Comparison of ENCODE assay signal across 21 cellular contexts in genomic region chr10:70829543-70829942, GRCh38. TPM values are rescaled to one million over a fixed set of nuclear protein-coding genes. Genes with fewer than 3 reads are reported as not detected.
A peak's percentile ranks its signal among the peaks of the same experiment; 100 is the strongest.
DNase-seq lines count a peak whose midpoint lies in the region; ATAC-seq, FAIRE-seq and TF ChIP-seq lines count a peak whose summit lies in the region.
"Had no signal": no experiment of that assay in that cellular context is flagged by ENCODE, and none has a peak within 500 bp of the region (broad histone marks: within the 10 kb centered on the region; RNA-seq: fewer than 3 reads in every experiment).

No MANE protein-coding gene starts in this region.

- H3K36me3 ChIP-seq in SK-N-MC (ENCODE audit: insufficient read depth, low read length): no peaks in the 10 kb centered on the region
- peaks cover 0 to 34% (median 0%) of the 10 kb centered on the region in 3 donors for H3K36me3 ChIP-seq in esophagus squamous epithelium
- H3K36me3 ChIP-seq in HepG2 (replicated peaks in 1 of 2; ENCODE audit: control insufficient read depth in 1 of 2, insufficient read depth in 2 of 2, low read length in 2 of 2): peaks cover 0 to 12% of the 10 kb centered on the region in 2 experiments; a peak in 4 of 5 replicates
- H3K36me3 ChIP-seq in smooth muscle cell (ENCODE audit: low read depth): no peaks in the 10 kb centered on the region

- no TSS peak for BruUV-seq in HepG2 (replicated peaks; lab: Mats Ljungman, UMichigan)

- intact Hi-C loops in esophagus squamous epithelium (cut with DNase I): no loop called here
- intact Hi-C loops in HepG2 (cut with micrococcal nuclease; ENCODE audit: unreplicated experiment): no loop called here

- FAIRE-seq in HepG2 (lab: Jason Lieb, UNC): no peak
- FAIRE-seq: GM12891 had no signal

- CTCF ChIA-PET in HepG2 (lab: Yijun Ruan, JAX; ENCODE audit: low intra/inter-chr PET ratio, low total read pairs): no interaction called here

- H2AFZ ChIP-seq in HepG2 (ENCODE audit: low read length) (no peak overlapping the region), smooth muscle cell (ENCODE audit: low read depth) (no peak overlapping the region)

- WGBS in esophagus squamous epithelium, 2 donors: 76 to 80% methylated on average over 5 of the region's 5 CpGs
- 41% methylated on average over 5 of the region's 5 CpGs for WGBS in HepG2 (ENCODE audit: low lambda C conversion rate)
- WGBS in smooth muscle cell (ENCODE audit: low lambda C conversion rate): 35% methylated on average over 5 of the region's 5 CpGs

- no peak for TF ChIP-seq POLR2A in esophagus squamous epithelium (IDR thresholded peaks at IDR 0.05)
- TF ChIP-seq POLR2A in HepG2 (IDR thresholded peaks at IDR 0.05; ENCODE audit: insufficient read depth in 1 of 2, low read depth in 2 of 2, low read length in 2 of 2): no peak

- H3K4me2 ChIP-seq in HepG2 (ENCODE audit: low read depth, low read length) (no peak overlapping the region), smooth muscle cell (peak overlapping the region; percentile 69)
- H3K4me2 ChIP-seq: SK-N-SH had no signal

- no peak overlapping the region for H3K4me3 ChIP-seq in SK-N-MC
- no peak overlapping the region for H3K4me3 ChIP-seq in esophagus squamous epithelium
- H3K4me3 ChIP-seq in HepG2 (replicated peaks in 1 of 3; ENCODE audit: insufficient read depth in 1 of 3, low read depth in 2 of 3, low read length in 3 of 3): no peak overlapping the region
- no peak overlapping the region for H3K4me3 ChIP-seq in smooth muscle cell
- H3K4me3 ChIP-seq: body of pancreas had no signal

- in situ Hi-C loops in HepG2 (cut with HindIII; ENCODE audit: extremely low pct_ligation_motif_present, low pct_unique_long_range_greater_than_20kb): no loop called here

- TF ChIP-seq RAD21 in HepG2 (CRISPR knock-in tag; IDR thresholded peaks at IDR 0.05): no peak

- peaks cover 0 to 67% (median 5%) of the 10 kb centered on the region in 3 donors for H3K4me1 ChIP-seq in esophagus squamous epithelium
- H3K4me1 ChIP-seq in HepG2 (ENCODE audit: insufficient read depth, low read length): peaks cover 41% of the 10 kb centered on the region
- peaks cover 71% of the 10 kb centered on the region for H3K4me1 ChIP-seq in smooth muscle cell (ENCODE audit: low read depth)

- TF ChIP-seq CTCF in esophagus squamous epithelium (IDR thresholded peaks at IDR 0.05) (no peak), HepG2 (CRISPR knock-in tag; IDR thresholded peaks at IDR 0.05) (no peak), smooth muscle cell (IDR thresholded peaks at IDR 0.05; ENCODE audit: borderline replicate concordance, insufficient read depth, poor library complexity, severe bottlenecking) (no peak)

- TF ChIP-seq EP300 in HepG2 (IDR thresholded peaks at IDR 0.05; ENCODE audit: low read depth in 2 of 2, low read length in 2 of 2) (no peak), HepG2 (CRISPR knock-in tag; IDR thresholded peaks at IDR 0.05; ENCODE audit: borderline replicate concordance) (no peak)

- H4K20me1 ChIP-seq in HepG2 (ENCODE audit: insufficient read depth, low read length): no peaks in the 10 kb centered on the region
- no peaks in the 10 kb centered on the region for H4K20me1 ChIP-seq in smooth muscle cell (ENCODE audit: low read depth)

- H3K9ac ChIP-seq in SK-N-MC (ENCODE audit: insufficient read length): no peak overlapping the region
- H3K9ac ChIP-seq in HepG2 (ENCODE audit: insufficient read depth, low read depth, low read length): no peak overlapping the region
- peak overlapping the region; percentile 25 for H3K9ac ChIP-seq in smooth muscle cell (ENCODE audit: low read depth)
- H3K9ac ChIP-seq: SK-N-SH had no signal

- peak overlapping the region; percentile 70; the same call in 1 of the 2 replicates for H3K27ac ChIP-seq in SK-N-MC
- peak overlapping the region in 3 of 4 donors; percentile 28 to 67 (median 43) for H3K27ac ChIP-seq in esophagus squamous epithelium
- H3K27ac ChIP-seq in HepG2 (ENCODE audit: extremely low read length, insufficient read depth, low read length): peak overlapping the region; percentile 34
- H3K27ac ChIP-seq in smooth muscle cell (ENCODE audit: low read depth): peak overlapping the region; percentile 97

- H3K27me3 ChIP-seq in esophagus squamous epithelium (no peaks in the 10 kb centered on the region), HepG2 (ENCODE audit: control insufficient read depth in 1 of 2, insufficient read depth in 2 of 2, low read length in 2 of 2) (no peaks in the 10 kb centered on the region), smooth muscle cell (ENCODE audit: low read depth) (no peaks in the 10 kb centered on the region)
- H3K27me3 ChIP-seq: body of pancreas had no signal

- H3K79me2 ChIP-seq in HepG2 (ENCODE audit: insufficient read depth, low read length): peaks cover 12% of the 10 kb centered on the region
- peaks cover 65% of the 10 kb centered on the region for H3K79me2 ChIP-seq in smooth muscle cell (ENCODE audit: low read depth)

- peaks cover 69% of the 10 kb centered on the region for H3F3A ChIP-seq in smooth muscle cell (ENCODE audit: low read depth)

- H3K9me3 ChIP-seq in SK-N-MC (ENCODE audit: low read depth, low read length) (no peaks in the 10 kb centered on the region), esophagus squamous epithelium (no peaks in the 10 kb centered on the region), HepG2 (ENCODE audit: low read length) (no peaks in the 10 kb centered on the region), smooth muscle cell (replicated peaks; ENCODE audit: low read depth) (no peaks in the 10 kb centered on the region)
- H3K9me3 ChIP-seq: body of pancreas, SK-N-SH had no signal

- ATAC-seq in HepG2 (peak; percentile 71), GM18502 (IDR thresholded peaks at IDR 0.05; ENCODE audit: poor library complexity, unreplicated experiment) (no peak), HG02852 (IDR thresholded peaks at IDR 0.05; ENCODE audit: unreplicated experiment) (no peak)
- ATAC-seq: activated CD8-positive, alpha-beta T cell treated with anti-CD3 and anti-CD28 coated beads, Interleukin-2, amount 10 ng/mL, durations not matched to agents 7 days and 5 days; body of pancreas; natural killer cell treated with Interleukin-12 subunit alpha and Interleukin-12 subunit beta and Interleukin-15 and Interleukin-18, amount 100 ng/mL, for 72 hours had no signal

- DNase-seq in SK-N-MC (ENCODE audit: low read depth, low spot score) (no peak), esophagus squamous epithelium (lab: John Stamatoyannopoulos, UW) (no peak), HepG2 (ENCODE audit: low spot score) (peak; percentile 48), smooth muscle cell (lab: John Stamatoyannopoulos, UW; ENCODE audit: unreplicated experiment) (no peak), NCI-H226 (no peak)
- DNase-seq: activated CD4-positive, CD25-positive, alpha-beta regulatory T cell; activated CD8-positive, alpha-beta T cell treated with anti-CD3 and anti-CD28 coated beads, Interleukin-2, amount 10 ng/mL, durations not matched to agents 7 days and 5 days; activated T-cell treated with anti-CD3 and anti-CD28 coated beads, Interleukin-2, amount 50 U/mL, for 48 hours; body of pancreas; CD4-positive, alpha-beta memory T cell; H7; NCI-H1417 treated with DMSO at 0.1 percent for 48 hours; NCI-H748 treated with DMSO at 0.1 percent for 48 hours; SK-N-SH had no signal

- POLR2A ChIA-PET in HepG2 (lab: Yijun Ruan, JAX): interaction anchor here (1.0 kb wide), 1 partner anchor 10 kb away, joined by 3 read pairs; no protein-coding TSS in a partner anchor

RNA-seq across cellular contexts. Expression of gene SGPL1, which starts 13.8 kb away (rescaled TPM):
- total RNA-seq in esophagus squamous epithelium (10 to 100 TPM; 34.2 to 47.1 (median 43.1) TPM), HepG2 (2016; rRNA removed; fragmentation: Illumina TruSeq; extraction: Trizol) (19.0 and 25.0 TPM in 2 replicates), smooth muscle cell (41.1 and 52.0 TPM in 2 replicates)
- 12.3 and 14.8 TPM in 2 replicates for total RNA-seq in HepG2 (2016; cell fraction: cytosol; rRNA removed; fragmentation: Illumina TruSeq; extraction: Trizol; ENCODE audit: low read depth)
- total RNA-seq in HepG2 (2016; cell fraction: insoluble cytoplasmic fraction; rRNA removed; fragmentation: Illumina TruSeq; extraction: Trizol): 14.5 and 23.0 TPM in 2 replicates
- 15.7 and 16.0 TPM in 2 replicates for total RNA-seq in HepG2 (2016; cell fraction: membrane; rRNA removed; fragmentation: Illumina TruSeq; extraction: Trizol)
- 26.9 and 32.2 TPM in 2 replicates for total RNA-seq in HepG2 (2016; cell fraction: nucleus; rRNA removed; fragmentation: Illumina TruSeq; extraction: Trizol)
- polyA plus RNA-seq in HepG2 (2011; rRNA removed) (15.7 and 17.6 TPM in 2 replicates), smooth muscle cell (20.0 and 35.2 TPM in 2 replicates)
- polyA plus RNA-seq in HepG2 (2011; cell fraction: cytosol; rRNA removed): 9.8 and 13.8 TPM in 2 replicates
- polyA plus RNA-seq in HepG2 (2011; cell fraction: nucleus; rRNA removed): 13.8 and 17.5 TPM in 2 replicates
- 11.1 and 12.6 TPM in 2 replicates for polyA plus RNA-seq in HepG2 (2012)
- polyA plus RNA-seq in HepG2 (2016; cell fraction: cytosol; fragmentation: Illumina TruSeq; extraction: Trizol; ENCODE audit: low read depth): 2.8 and 3.4 TPM in 2 replicates
- 10.4 TPM in 2 replicates for polyA plus RNA-seq in HepG2 (2016; cell fraction: insoluble cytoplasmic fraction; fragmentation: Illumina TruSeq; extraction: Trizol; ENCODE audit: low read depth)
- 5.2 and 6.0 TPM in 2 replicates for polyA plus RNA-seq in HepG2 (2016; cell fraction: membrane; fragmentation: Illumina TruSeq; extraction: Trizol; ENCODE audit: low read depth)
- polyA plus RNA-seq in HepG2 (2016; cell fraction: nucleus; fragmentation: Illumina TruSeq; extraction: Trizol; ENCODE audit: insufficient read depth, low read depth): 32.2 and 33.8 TPM in 2 replicates
- 32.9 and 47.1 TPM in 2 replicates for polyA minus RNA-seq in HepG2 (2011; rRNA and poly(A)+ RNA removed; ENCODE audit: low replicate concordance)
- 17.3 and 21.5 TPM in 2 replicates for polyA minus RNA-seq in HepG2 (2011; cell fraction: cytosol; rRNA and poly(A)+ RNA removed)
- polyA minus RNA-seq in HepG2 (2011; cell fraction: nucleus; rRNA and poly(A)+ RNA removed): 37.6 and 39.2 TPM in 2 replicates

RNA-seq across cellular contexts. Expression of gene TBATA, which starts 44.4 kb away (rescaled TPM):
- not detected for total RNA-seq in esophagus squamous epithelium
- not detected in 2 replicates for total RNA-seq in HepG2 (2016; rRNA removed; fragmentation: Illumina TruSeq; extraction: Trizol)
- total RNA-seq in HepG2 (2016; cell fraction: cytosol; rRNA removed; fragmentation: Illumina TruSeq; extraction: Trizol; ENCODE audit: low read depth): not detected in 2 replicates
- total RNA-seq in HepG2 (2016; cell fraction: insoluble cytoplasmic fraction; rRNA removed; fragmentation: Illumina TruSeq; extraction: Trizol): not detected in 2 replicates
- not detected in 2 replicates for total RNA-seq in HepG2 (2016; cell fraction: membrane; rRNA removed; fragmentation: Illumina TruSeq; extraction: Trizol)
- total RNA-seq in HepG2 (2016; cell fraction: nucleus; rRNA removed; fragmentation: Illumina TruSeq; extraction: Trizol): not detected in 2 replicates
- polyA plus RNA-seq in HepG2 (2011; rRNA removed): not detected in 2 replicates
- not detected in 2 replicates for polyA plus RNA-seq in HepG2 (2011; cell fraction: cytosol; rRNA removed)
- not detected in 2 replicates for polyA plus RNA-seq in HepG2 (2011; cell fraction: nucleus; rRNA removed)
- not detected in 2 replicates for polyA plus RNA-seq in HepG2 (2012)
- polyA plus RNA-seq in HepG2 (2016; cell fraction: cytosol; fragmentation: Illumina TruSeq; extraction: Trizol; ENCODE audit: low read depth): not detected in 2 replicates
- not detected in 2 replicates for polyA plus RNA-seq in HepG2 (2016; cell fraction: insoluble cytoplasmic fraction; fragmentation: Illumina TruSeq; extraction: Trizol; ENCODE audit: low read depth)
- polyA plus RNA-seq in HepG2 (2016; cell fraction: membrane; fragmentation: Illumina TruSeq; extraction: Trizol; ENCODE audit: low read depth): not detected in 2 replicates
- not detected in 2 replicates for polyA plus RNA-seq in HepG2 (2016; cell fraction: nucleus; fragmentation: Illumina TruSeq; extraction: Trizol; ENCODE audit: insufficient read depth, low read depth)
- polyA minus RNA-seq in HepG2 (2011; rRNA and poly(A)+ RNA removed; ENCODE audit: low replicate concordance): not detected in 2 replicates
- polyA minus RNA-seq in HepG2 (2011; cell fraction: cytosol; rRNA and poly(A)+ RNA removed): not detected in 2 replicates
- polyA minus RNA-seq in HepG2 (2011; cell fraction: nucleus; rRNA and poly(A)+ RNA removed): not detected in 2 replicates
- total RNA-seq in smooth muscle cell: not detected in 2 replicates
- polyA plus RNA-seq in smooth muscle cell: not detected in 2 replicates
- total RNA-seq: activated CD8-positive, alpha-beta T cell treated with anti-CD3 and anti-CD28 coated beads, Interleukin-2, amount 10 ng/mL, durations not matched to agents 7 days and 5 days; body of pancreas; CD4-positive, alpha-beta memory T cell; dermis blood vessel endothelial cell; H7; MCF 10A; natural killer cell treated with Interleukin-12 subunit alpha and Interleukin-12 subunit beta and Interleukin-15 and Interleukin-18, amount 100 ng/mL, for 72 hours had no signal
- polyA plus RNA-seq: CD4-positive, alpha-beta memory T cell; esophagus; SK-N-SH had no signal

RNA-seq across cellular contexts. Expression of gene PCBD1, which starts 58.8 kb away (rescaled TPM):
- 10 to 100 TPM; 26.2 to 56.3 (median 41.5) TPM for total RNA-seq in esophagus squamous epithelium
- 168 and 177 TPM in 2 replicates for total RNA-seq in HepG2 (2016; rRNA removed; fragmentation: Illumina TruSeq; extraction: Trizol)
- 166 and 201 TPM in 2 replicates for total RNA-seq in HepG2 (2016; cell fraction: cytosol; rRNA removed; fragmentation: Illumina TruSeq; extraction: Trizol; ENCODE audit: low read depth)
- 178 and 182 TPM in 2 replicates for total RNA-seq in HepG2 (2016; cell fraction: insoluble cytoplasmic fraction; rRNA removed; fragmentation: Illumina TruSeq; extraction: Trizol)
- 211 and 254 TPM in 2 replicates for total RNA-seq in HepG2 (2016; cell fraction: membrane; rRNA removed; fragmentation: Illumina TruSeq; extraction: Trizol)
- total RNA-seq in HepG2 (2016; cell fraction: nucleus; rRNA removed; fragmentation: Illumina TruSeq; extraction: Trizol): 58.9 and 64.6 TPM in 2 replicates
- 95.3 and 98.9 TPM in 2 replicates for polyA plus RNA-seq in HepG2 (2011; rRNA removed)
- polyA plus RNA-seq in HepG2 (2011; cell fraction: cytosol; rRNA removed): 107 and 123 TPM in 2 replicates
- 40.3 and 45.6 TPM in 2 replicates for polyA plus RNA-seq in HepG2 (2011; cell fraction: nucleus; rRNA removed)
- 117 and 152 TPM in 2 replicates for polyA plus RNA-seq in HepG2 (2012)
- 235 and 300 TPM in 2 replicates for polyA plus RNA-seq in HepG2 (2016; cell fraction: cytosol; fragmentation: Illumina TruSeq; extraction: Trizol; ENCODE audit: low read depth)
- 237 and 249 TPM in 2 replicates for polyA plus RNA-seq in HepG2 (2016; cell fraction: insoluble cytoplasmic fraction; fragmentation: Illumina TruSeq; extraction: Trizol; ENCODE audit: low read depth)
- 271 and 309 TPM in 2 replicates for polyA plus RNA-seq in HepG2 (2016; cell fraction: membrane; fragmentation: Illumina TruSeq; extraction: Trizol; ENCODE audit: low read depth)
- polyA plus RNA-seq in HepG2 (2016; cell fraction: nucleus; fragmentation: Illumina TruSeq; extraction: Trizol; ENCODE audit: insufficient read depth, low read depth): 131 and 135 TPM in 2 replicates
- polyA minus RNA-seq in HepG2 (2011; rRNA and poly(A)+ RNA removed; ENCODE audit: low replicate concordance): 47.4 and 68.6 TPM in 2 replicates
- 36.4 and 44.0 TPM in 2 replicates for polyA minus RNA-seq in HepG2 (2011; cell fraction: cytosol; rRNA and poly(A)+ RNA removed)
- polyA minus RNA-seq in HepG2 (2011; cell fraction: nucleus; rRNA and poly(A)+ RNA removed): 21.6 and 28.6 TPM in 2 replicates
- 18.3 and 34.7 TPM in 2 replicates for total RNA-seq in smooth muscle cell
- 34.7 and 48.5 TPM in 2 replicates for polyA plus RNA-seq in smooth muscle cell

Comparison
In these comparisons a context has a peak if more than half of its experiments do, and no peak if none do; other contexts are left out.
1. H3K27ac ChIP-seq: peak in every context shown above with its lines; median percentile 97 in smooth muscle cell; 70 in SK-N-MC; 43 in esophagus squamous epithelium; 34 in HepG2.